Comparison of ENCODE assay signal across 9 cellular contexts in the genomic region with DNA sequence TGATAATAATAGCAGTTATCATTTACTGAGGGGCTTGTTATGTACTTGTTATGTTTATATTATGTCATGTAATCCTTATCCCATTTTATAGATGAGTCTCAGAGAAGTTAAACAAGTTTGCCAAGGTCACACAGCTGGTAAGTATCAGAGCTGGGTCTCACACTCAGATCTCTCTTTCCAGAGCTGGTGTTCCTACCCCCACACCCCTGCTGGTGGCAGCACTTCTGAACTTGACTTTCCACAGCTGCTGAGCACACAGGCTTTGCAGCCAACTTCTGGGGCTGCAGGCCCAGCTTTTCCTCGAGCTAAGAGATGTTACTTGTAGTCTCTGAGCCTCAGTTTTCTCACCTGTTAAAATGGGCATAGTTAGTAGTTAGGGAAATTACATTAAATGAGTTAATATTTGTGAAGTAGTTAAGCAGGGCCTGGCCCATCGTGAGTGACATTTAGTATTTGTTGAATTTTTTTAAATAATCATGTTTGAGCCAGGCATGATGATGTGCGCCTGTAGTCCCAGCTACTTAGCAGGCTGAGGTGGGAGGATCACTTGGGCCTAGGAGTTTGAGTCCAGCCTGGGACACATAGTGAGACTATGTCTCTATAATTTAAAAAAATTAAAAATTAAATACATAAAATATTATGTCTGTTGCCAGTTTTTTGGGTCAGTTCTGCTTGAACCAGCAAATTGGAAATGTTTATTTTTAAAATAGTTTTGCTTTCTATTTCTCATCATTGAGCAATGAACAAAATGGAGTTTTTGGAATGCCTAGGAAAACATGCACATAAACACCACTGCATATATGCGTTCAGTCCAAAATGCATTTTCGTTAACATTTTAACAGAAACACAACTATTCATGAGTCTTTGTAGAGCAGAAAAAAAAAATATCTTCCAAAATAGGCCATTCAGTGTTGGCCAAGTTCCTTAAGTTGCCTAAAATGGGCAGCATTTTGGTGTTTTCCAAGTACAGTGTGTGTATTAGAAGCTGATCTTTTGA.
DNase-seq lines count a peak whose midpoint lies in the region; ATAC-seq and TF ChIP-seq lines count a peak whose summit lies in the region.
"Had no signal": no experiment of that assay in that cellular context is flagged by ENCODE, and none has a peak within 500 bp of the region (broad histone marks: within the 10 kb centered on the region; RNA-seq: fewer than 3 reads in every experiment).

No MANE protein-coding gene starts in this region.

- POLR2A ChIA-PET in OCI-LY7 (lab: Charles Lee): interaction anchor here (0.7 kb wide), 1 partner anchor 62 kb away, joined by 3 read pairs; no protein-coding TSS in a partner anchor

- no peaks in the 10 kb centered on the region for H3K27me3 ChIP-seq in osteoblast (ENCODE audit: insufficient read depth, low read length)

- H3K9me2 ChIP-seq in OCI-LY7 (ENCODE audit: insufficient read depth, low read length): no peaks in the 10 kb centered on the region

- TF ChIP-seq CTCF in GM12864 (IDR thresholded peaks at IDR 0.05; ENCODE audit: low read depth, low read length, missing control alignments) (peak; percentile 41), OCI-LY7 (conservative IDR thresholded peaks at IDR 0.05; ENCODE audit: low read length) (peak; percentile 79), osteoblast (IDR thresholded peaks at IDR 0.05; ENCODE audit: extremely low read depth, low read depth, low read length) (peak; percentile 67)

- H4K20me1 ChIP-seq in OCI-LY7 (ENCODE audit: insufficient read depth, low read length) (no peaks in the 10 kb centered on the region), osteoblast (ENCODE audit: insufficient read depth, low read length) (no peaks in the 10 kb centered on the region)

- H3K27ac ChIP-seq in OCI-LY7 (ENCODE audit: low read depth, low read length, poor library complexity, severe bottlenecking): no peak overlapping the region
- peak overlapping the region; percentile 57 for H3K27ac ChIP-seq in osteoblast (ENCODE audit: low read depth, low read length)

- TF ChIP-seq POLR2A in erythroblast (IDR thresholded peaks at IDR 0.05; ENCODE audit: low read length): no peak

- no peaks in the 10 kb centered on the region for H3K4me1 ChIP-seq in OCI-LY7 (ENCODE audit: insufficient read depth, low read length, poor library complexity, severe bottlenecking)
- peaks cover 40% of the 10 kb centered on the region for H3K4me1 ChIP-seq in osteoblast (ENCODE audit: insufficient read depth, low read length)

- H3K36me3 ChIP-seq in OCI-LY7 (ENCODE audit: insufficient read depth, low read length): no peaks in the 10 kb centered on the region
- H3K36me3 ChIP-seq in osteoblast (ENCODE audit: insufficient read depth, low read length): no peaks in the 10 kb centered on the region

- no peak overlapping the region for H3K4me3 ChIP-seq in GM12864 (ENCODE audit: low read depth, low read length)
- no peak overlapping the region for H3K4me3 ChIP-seq in OCI-LY7 (ENCODE audit: low read depth, low read length, poor library complexity, severe bottlenecking)
- H3K4me3 ChIP-seq in osteoblast (ENCODE audit: insufficient read depth, low read length): no peak overlapping the region

- DNase-seq in GM12864 (ENCODE audit: low read depth): no peak
- peak; percentile 61 for DNase-seq in OCI-LY7 (ENCODE audit: low spot score)
- DNase-seq in erythroblast (lab: John Stamatoyannopoulos, UW): peak; percentile 21 to 24
- peak; percentile 91 for DNase-seq in osteoblast (ENCODE audit: insufficient read length, low spot score, missing footprints)
- no peak for DNase-seq in NCI-H1105 treated with DMSO at 0.1 percent for 48 hours (lab: John Stamatoyannopoulos, UW)
- no peak for DNase-seq in stimulated activated CD4-positive, alpha-beta T cell treated with anti-CD3 and anti-CD28 coated beads, Interleukin-12 subunit alpha, Interleukin-12 subunit beta, amount 100 ng/mL, for 4 hours
- DNase-seq: NCI-H2107 had no signal

- no TSS peak for BruUV-seq in OCI-LY7 (replicated peaks; lab: Mats Ljungman, UMichigan)

- ATAC-seq in GM19455 (IDR thresholded peaks at IDR 0.05; ENCODE audit: unreplicated experiment): no peak
- ATAC-seq in HG03432 (IDR thresholded peaks at IDR 0.05; ENCODE audit: unreplicated experiment): no peak

- no peak overlapping the region for H2AFZ ChIP-seq in OCI-LY7 (ENCODE audit: low read length)
- peak overlapping the region; percentile 53 for H2AFZ ChIP-seq in osteoblast (ENCODE audit: low read length)

- intact Hi-C loops in OCI-LY7 (cut with micrococcal nuclease; ENCODE audit: unreplicated experiment): loop anchor here (1.0 kb wide), 1 partner anchor 64 kb away; no protein-coding TSS in a partner anchor

- H3K9me3 ChIP-seq in OCI-LY7 (ENCODE audit: low read length) (no peaks in the 10 kb centered on the region), osteoblast (ENCODE audit: low read depth, low read length) (no peaks in the 10 kb centered on the region)

- no peak overlapping the region for H3K4me2 ChIP-seq in OCI-LY7 (ENCODE audit: low read length)
- H3K4me2 ChIP-seq in osteoblast (ENCODE audit: insufficient read depth, low read length): peak overlapping the region; percentile 13

- no peaks in the 10 kb centered on the region for H3K79me2 ChIP-seq in OCI-LY7 (ENCODE audit: insufficient read depth, low read depth, low read length)
- H3K79me2 ChIP-seq in osteoblast (ENCODE audit: insufficient read depth, low read length): peaks cover 2% of the 10 kb centered on the region

- CTCF ChIA-PET in OCI-LY7 (lab: Charles Lee; ENCODE audit: unreplicated experiment): interaction anchor here (0.8 to 1.1 kb wide), 2 partner anchors 62 to 72 kb away, joined by 3 to 5 read pairs; no protein-coding TSS in a partner anchor

Comparison
In these comparisons a context has a peak if more than half of its experiments do, and no peak if none do; other contexts are left out.
1. DNase-seq: peak in OCI-LY7 (single experiment), erythroblast (2 of 2) and osteoblast (single experiment); none in GM12864 (single experiment), NCI-H1105 treated with DMSO at 0.1 percent for 48 hours (single experiment) and stimulated activated CD4-positive, alpha-beta T cell treated with anti-CD3 and anti-CD28 coated beads, Interleukin-12 subunit alpha, Interleukin-12 subunit beta, amount 100 ng/mL, for 4 hours (single experiment).
2. Peak in every context shown above with its lines, with median percentiles within 50 percentile points of each other: CTCF ChIP-seq.